ENCODE assay signal across 32 cellular contexts in the genomic region with DNA sequence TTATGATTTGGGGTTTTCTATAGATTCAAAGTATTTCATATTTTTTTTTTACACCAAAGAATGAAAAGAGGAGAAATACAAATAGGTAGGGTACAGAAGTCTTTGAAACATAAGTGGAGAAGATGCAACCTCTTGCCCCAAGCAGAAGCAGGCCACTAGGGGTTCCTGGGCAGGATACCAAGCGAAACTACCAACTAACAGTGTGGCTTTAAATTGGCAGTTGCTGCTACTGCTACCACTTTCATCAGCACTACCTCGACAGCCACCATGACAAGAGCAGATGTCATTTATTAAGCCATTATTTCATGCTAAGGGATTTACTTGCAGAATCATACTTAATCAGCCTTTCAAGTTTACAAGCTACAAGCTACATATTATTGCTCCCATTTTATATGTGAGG.
"Had no signal": no experiment of that assay in that cellular context is flagged by ENCODE, and none has a peak within 500 bp of the region (broad histone marks: within the 10 kb centered on the region; RNA-seq: fewer than 3 reads in every experiment).

No MANE protein-coding gene starts in this region.

- H3K79me2 ChIP-seq: hepatocyte had no signal

- H3K27me3 Mint-ChIP-seq: activated naive CD4-positive, alpha-beta T cell treated with anti-CD3 and anti-CD28 coated beads, Interleukin-2, amount 10 ng/mL, durations not matched to agents 7 days and 5 days; naive B cell had no signal

- H2AFZ ChIP-seq: hepatocyte had no signal

- H3K27me3 ChIP-seq: brain microvascular endothelial cell, dorsolateral prefrontal cortex, gastroesophageal sphincter, hepatocyte, pancreas, suprapubic skin, tibial artery had no signal

- H3K4me1 ChIP-seq: pancreas, prostate gland had no signal

- H3K36me3 ChIP-seq: brain microvascular endothelial cell, gastroesophageal sphincter, pancreas, prostate gland, suprapubic skin, tibial artery, WERI-Rb-1 had no signal

- DNase-seq: activated CD4-positive, alpha-beta T cell treated with anti-CD3 and anti-CD28 coated beads for 48 hours; activated CD4-positive, alpha-beta T cell treated with anti-CD3 and anti-CD28 coated beads, Interleukin-2, amount 50 U/mL, for 48 hours; activated CD8-positive, alpha-beta memory T cell treated with anti-CD3 and anti-CD28 coated beads for 24 hours; activated gamma-delta T cell; activated naive CD4-positive, alpha-beta T cell treated with anti-CD3 and anti-CD28 coated beads, Interleukin-2, amount 10 ng/mL, durations not matched to agents 7 days and 5 days; activated T-cell treated with anti-CD3 and anti-CD28 coated beads, Interleukin-2, amount 50 U/mL, for 1 hour; amniotic stem cell; brain microvascular endothelial cell; dorsolateral prefrontal cortex; effector memory CD4-positive, alpha-beta T cell; erythroblast; islet precursor cell; left cardiac atrium; mammary epithelial cell; naive B cell; nephron progenitor cell; pancreas; retina; stimulated activated CD4-positive, alpha-beta T cell treated with anti-CD3 and anti-CD28 coated beads, Interleukin-4, amount 100 ng/mL, for 24 hours; T-helper 9 cell; tibial artery; WERI-Rb-1 had no signal

- H3K27ac Mint-ChIP-seq: activated naive CD4-positive, alpha-beta T cell treated with anti-CD3 and anti-CD28 coated beads, Interleukin-2, amount 10 ng/mL, durations not matched to agents 7 days and 5 days; nephron progenitor cell; stimulated activated effector memory CD8-positive, alpha-beta T cell treated with anti-CD3 and anti-CD28 coated beads, Interleukin-12 subunit alpha, Interleukin-12 subunit beta, amount 100 ng/mL, for 72 hours had no signal

- H3K4me2 ChIP-seq: hepatocyte had no signal

- H3K36me3 Mint-ChIP-seq: activated naive CD4-positive, alpha-beta T cell treated with anti-CD3 and anti-CD28 coated beads, Interleukin-2, amount 10 ng/mL, durations not matched to agents 7 days and 5 days; naive B cell; stimulated activated effector memory CD8-positive, alpha-beta T cell treated with anti-CD3 and anti-CD28 coated beads, Interleukin-12 subunit alpha, Interleukin-12 subunit beta, amount 100 ng/mL, for 72 hours had no signal

- H3K27ac ChIP-seq: brain microvascular endothelial cell, coronary artery, gastroesophageal sphincter, hepatocyte, pancreas, prostate gland, skin epidermis, suprapubic skin, tibial artery, WERI-Rb-1 had no signal

- H3K4me3 Mint-ChIP-seq: activated naive CD4-positive, alpha-beta T cell treated with anti-CD3 and anti-CD28 coated beads, Interleukin-2, amount 10 ng/mL, durations not matched to agents 7 days and 5 days; activated T-helper 1 cell treated with anti-CD3 and anti-CD28 coated beads, Interleukin-12 subunit alpha, Interleukin-12 subunit beta, Interleukin-2, Interleukin-4 antibody, amounts not matched to agents 30 ng/mL and 10 ng/mL and 1 ng/mL, durations not matched to agents 14 hours and 24 hours and 36 hours; naive B cell; nephron progenitor cell; stimulated activated effector memory CD8-positive, alpha-beta T cell treated with anti-CD3 and anti-CD28 coated beads, Interleukin-12 subunit alpha, Interleukin-12 subunit beta, amount 100 ng/mL, for 72 hours had no signal

- H3K4me3 ChIP-seq: coronary artery, dorsolateral prefrontal cortex, gastroesophageal sphincter, hepatocyte, pancreas, prostate gland, skin epidermis, suprapubic skin, tibial artery had no signal

- H3K9me3 Mint-ChIP-seq: activated naive CD4-positive, alpha-beta T cell treated with anti-CD3 and anti-CD28 coated beads, Interleukin-2, amount 10 ng/mL, durations not matched to agents 7 days and 5 days; activated T-helper 1 cell treated with anti-CD3 and anti-CD28 coated beads, Interleukin-12 subunit alpha, Interleukin-12 subunit beta, Interleukin-2, Interleukin-4 antibody, amounts not matched to agents 30 ng/mL and 10 ng/mL and 1 ng/mL, durations not matched to agents 14 hours and 24 hours and 36 hours; naive B cell; nephron progenitor cell; stimulated activated effector memory CD8-positive, alpha-beta T cell treated with anti-CD3 and anti-CD28 coated beads, Interleukin-12 subunit alpha, Interleukin-12 subunit beta, amount 100 ng/mL, for 72 hours had no signal

- ATAC-seq: activated CD4-positive, CD25-positive, alpha-beta regulatory T cell treated with anti-CD3 and anti-CD28 coated beads, Interleukin-2, amount 50 U/mL, for 24 hours; gastroesophageal sphincter; left cardiac atrium; pancreas; sciatic nerve; stimulated activated effector memory CD8-positive, alpha-beta T cell treated with anti-CD3 and anti-CD28 coated beads, Interleukin-12 subunit alpha, Interleukin-12 subunit beta, amount 100 ng/mL, for 72 hours had no signal

- H3K9me3 ChIP-seq: gastroesophageal sphincter, pancreas, prostate gland, suprapubic skin, tibial artery had no signal
